19 cellular contexts compared by ENCODE assay signal in the genomic region with DNA sequence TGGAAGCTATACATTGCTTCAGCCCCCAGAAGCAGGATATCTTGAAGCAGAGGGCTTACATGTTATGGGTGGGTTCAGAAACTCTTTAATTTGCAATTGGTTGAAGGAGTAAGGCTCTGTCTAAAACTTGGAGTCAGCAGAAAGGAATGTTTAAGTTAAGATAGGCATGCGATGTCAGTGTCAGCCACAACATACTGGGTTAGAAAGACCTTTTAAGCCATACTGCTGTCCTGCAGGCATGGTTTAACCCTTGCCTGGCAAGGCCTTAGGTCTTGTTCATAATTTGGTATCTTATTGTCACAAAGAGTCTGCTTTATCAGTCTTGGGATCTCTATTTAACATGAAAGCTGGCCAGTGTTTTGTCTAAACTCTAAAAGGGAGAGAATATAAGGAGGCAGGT.
DNase-seq lines count a peak whose midpoint lies in the region; TF ChIP-seq lines count a peak whose summit lies in the region.
"Had no signal": no experiment of that assay in that cellular context is flagged by ENCODE, and none has a peak within 500 bp of the region (broad histone marks: within the 10 kb centered on the region; RNA-seq: fewer than 3 reads in every experiment).

No MANE protein-coding gene starts in this region.

- peak; percentile 8 to 43 for DNase-seq in Caco-2
- DNase-seq in endodermal cell, result peak; percentile 63
- peak; percentile 92 for DNase-seq in mesendoderm
- DNase-seq in stimulated activated CD4-positive, alpha-beta T cell treated with anti-CD3 and anti-CD28 coated beads, Interleukin-4, amount 100 ng/mL, for 1 hour, result no peak
- no peak for DNase-seq in NCI-H1048 (lab: John Stamatoyannopoulos, UW)
- DNase-seq in H7, result no peak
- DNase-seq in activated T-cell treated with anti-CD3 and anti-CD28 coated beads, Interleukin-2, amount 50 U/mL, for 1 hour, result no peak
- DNase-seq: 8988T; CD8-positive, alpha-beta T cell; DND-41; GF-D8; NCI-H187; NCI-H345; NCI-H526; OCI-M1; SIG-M5 had no signal

- H3K36me3 ChIP-seq in Caco-2 (ENCODE audit: control insufficient read depth, insufficient read depth, low read length) (no peaks in the 10 kb centered on the region), HUES64 (ENCODE audit: insufficient read depth, low read length) (no peaks in the 10 kb centered on the region), endodermal cell (ENCODE audit: control insufficient read depth, insufficient read depth, low read length) (no peaks in the 10 kb centered on the region), mesendoderm (ENCODE audit: control insufficient read depth, insufficient read depth, low read length) (no peaks in the 10 kb centered on the region), H7 (replicated peaks; ENCODE audit: control insufficient read depth, insufficient read depth, low read length) (no peaks in the 10 kb centered on the region)
- H3K36me3 ChIP-seq: BLaER1, HAP-1 had no signal

- H3K4ac ChIP-seq in mesendoderm (ENCODE audit: low read depth, low read length), result no peak overlapping the region

- no peaks in the 10 kb centered on the region for H3K79me2 ChIP-seq in mesendoderm (ENCODE audit: control insufficient read depth, insufficient read depth, low read length)

- no peak overlapping the region for H2BK15ac ChIP-seq in mesendoderm (replicated peaks; ENCODE audit: low read depth)

- H3K27me3 Mint-ChIP-seq in Caco-2 (ENCODE audit: insufficient read depth, unreplicated experiment) (no peaks in the 10 kb centered on the region), endodermal cell (ENCODE audit: insufficient read depth) (no peaks in the 10 kb centered on the region)

- BruUV-seq in Caco-2 (replicated peaks; lab: Mats Ljungman, UMichigan), result no TSS peak

- H3K9ac ChIP-seq in HUES64 (ENCODE audit: low read depth, low read length) (no peak overlapping the region), endodermal cell (ENCODE audit: extremely low read depth, low read length, poor library complexity, severe bottlenecking) (no peak overlapping the region), mesendoderm (ENCODE audit: low read length) (no peak overlapping the region)
- H3K9ac ChIP-seq: BLaER1 had no signal

- CTCF ChIA-PET in Caco-2 (lab: Charles Lee), result no interaction called here

- H3K36me3 Mint-ChIP-seq in Caco-2 (ENCODE audit: insufficient read depth, unreplicated experiment), result peaks cover 7% of the 10 kb centered on the region
- H3K36me3 Mint-ChIP-seq in endodermal cell (ENCODE audit: low read depth), result no peaks in the 10 kb centered on the region
- H3K36me3 Mint-ChIP-seq: CD8-positive, alpha-beta T cell had no signal

- H3K9me3 Mint-ChIP-seq in Caco-2 (ENCODE audit: unreplicated experiment) (no peaks in the 10 kb centered on the region), endodermal cell (no peaks in the 10 kb centered on the region)

- H3K4me1 ChIP-seq in Caco-2 (peaks cover 25% of the 10 kb centered on the region), HUES64 (ENCODE audit: insufficient read depth, low read length) (peaks cover 42% of the 10 kb centered on the region), endodermal cell (ENCODE audit: control insufficient read depth, insufficient read depth, low read length) (peaks cover 8% of the 10 kb centered on the region), mesendoderm (ENCODE audit: control insufficient read depth, low read depth, low read length) (no peaks in the 10 kb centered on the region)

- H3K27ac ChIP-seq in HUES64 (ENCODE audit: low read depth, low read length) (peak overlapping the region; percentile 29; the same call in 1 of the 2 replicates), endodermal cell (ENCODE audit: low read depth, low read length) (no peak overlapping the region), mesendoderm (ENCODE audit: low read depth, low read length) (peak overlapping the region; percentile 83)
- H3K27ac ChIP-seq: BLaER1 had no signal

- peak overlapping the region; percentile 18 for H3K56ac ChIP-seq in mesendoderm (ENCODE audit: low read length)

- TF ChIP-seq CTCF in Caco-2 (IDR thresholded peaks at IDR 0.05; ENCODE audit: insufficient read depth in 1 of 2, low read depth in 1 of 2, low read length in 1 of 2, severe bottlenecking in 1 of 2, unreplicated experiment in 1 of 2), result no peak
- TF ChIP-seq CTCF in endodermal cell (conservative IDR thresholded peaks at IDR 0.05), result no peak

- H3K4me2 ChIP-seq in mesendoderm (ENCODE audit: low read length), result no peak overlapping the region
- H3K4me2 ChIP-seq: BLaER1 had no signal

- H2AK5ac ChIP-seq in mesendoderm (ENCODE audit: low read length), result no peak overlapping the region

- POLR2A ChIA-PET in Caco-2 (lab: Charles Lee), result no interaction called here

- 24% methylated on average over 1 of the region's 1 CpG for WGBS in HUES64
- 12 to 40% methylated on average over 1 of the region's 1 CpG for WGBS in endodermal cell (ENCODE audit: insufficient coverage in 1 of 2, insufficient read length in 1 of 2), 2 experiments
- WGBS in mesendoderm (ENCODE audit: extremely low coverage, insufficient coverage, low lambda C conversion rate), result no CpG with 5 or more reads among the region's 1 CpG

- no peak overlapping the region for H3K4me3 Mint-ChIP-seq in Caco-2 (ENCODE audit: unreplicated experiment)
- no peak overlapping the region for H3K4me3 Mint-ChIP-seq in endodermal cell
- H3K4me3 Mint-ChIP-seq: CD8-positive, alpha-beta T cell had no signal

- H3K4me3 ChIP-seq in Caco-2 (ENCODE audit: low read depth, low read length) (no peak overlapping the region), HUES64 (ENCODE audit: low read length) (no peak overlapping the region), endodermal cell (ENCODE audit: low read length) (peak overlapping the region; percentile 2), mesendoderm (ENCODE audit: low read length) (no peak overlapping the region), H7 (ENCODE audit: insufficient read depth, low read depth, low read length) (no peak overlapping the region)
- H3K4me3 ChIP-seq: BLaER1, HAP-1 had no signal

- no peak overlapping the region for H3K23ac ChIP-seq in mesendoderm (ENCODE audit: low read length)

- H3K4me1 Mint-ChIP-seq in Caco-2 (ENCODE audit: low read depth, unreplicated experiment), result peaks cover 22% of the 10 kb centered on the region
- H3K4me1 Mint-ChIP-seq in endodermal cell, result peaks cover 32% of the 10 kb centered on the region

- peak overlapping the region; percentile 6 for H2BK120ac ChIP-seq in mesendoderm (ENCODE audit: low read depth, low read length)

- H4K5ac ChIP-seq in mesendoderm (ENCODE audit: low read length), result no peak overlapping the region

- H3K27ac Mint-ChIP-seq in Caco-2 (ENCODE audit: unreplicated experiment) (peak overlapping the region; percentile 68), endodermal cell (peak overlapping the region; percentile 42)
- H3K27ac Mint-ChIP-seq: CD8-positive, alpha-beta T cell had no signal

- H4K8ac ChIP-seq in mesendoderm (ENCODE audit: low read depth, low read length), result no peak overlapping the region

- H3K79me1 ChIP-seq in mesendoderm (ENCODE audit: low read length), result no peaks in the 10 kb centered on the region

- H3K9me3 ChIP-seq in Caco-2 (peaks cover 7% of the 10 kb centered on the region; the same call in 1 of the 2 replicates), HUES64 (ENCODE audit: insufficient read depth, low read depth, low read length) (no peaks in the 10 kb centered on the region), endodermal cell (ENCODE audit: control insufficient read depth, low read length) (no peaks in the 10 kb centered on the region)
- H3K9me3 ChIP-seq: BLaER1, HAP-1 had no signal

- intact Hi-C loops in Caco-2 (cut with micrococcal nuclease; ENCODE audit: unreplicated experiment), result no loop called here

- no peak overlapping the region for H2BK5ac ChIP-seq in mesendoderm (ENCODE audit: low read length)

- H3K18ac ChIP-seq in mesendoderm (ENCODE audit: low read length), result peak overlapping the region; percentile 86

- H3K27me3 ChIP-seq in Caco-2 (replicated peaks; ENCODE audit: control insufficient read depth, insufficient read depth, low read length) (no peaks in the 10 kb centered on the region), HUES64 (ENCODE audit: insufficient read depth, low read length) (no peaks in the 10 kb centered on the region), endodermal cell (ENCODE audit: control insufficient read depth, insufficient read depth, low read length, poor library complexity, severe bottlenecking) (no peaks in the 10 kb centered on the region), mesendoderm (ENCODE audit: insufficient read depth, low read length, poor library complexity) (no peaks in the 10 kb centered on the region), H7 (ENCODE audit: control insufficient read depth, insufficient read depth, low read length) (no peaks in the 10 kb centered on the region)
- H3K27me3 ChIP-seq: BLaER1 had no signal

Comparison
In these comparisons a context has a peak if more than half of its experiments do, and no peak if none do; other contexts are left out.
1. DNase-seq: peak in Caco-2 (2 of 2), endodermal cell (single experiment) and mesendoderm (single experiment); none in stimulated activated CD4-positive, alpha-beta T cell treated with anti-CD3 and anti-CD28 coated beads, Interleukin-4, amount 100 ng/mL, for 1 hour (single experiment), NCI-H1048 (single experiment), H7 (single experiment) and activated T-cell treated with anti-CD3 and anti-CD28 coated beads, Interleukin-2, amount 50 U/mL, for 1 hour (single experiment).